ENCODE assay signal across 1 cellular context in the genomic region with DNA sequence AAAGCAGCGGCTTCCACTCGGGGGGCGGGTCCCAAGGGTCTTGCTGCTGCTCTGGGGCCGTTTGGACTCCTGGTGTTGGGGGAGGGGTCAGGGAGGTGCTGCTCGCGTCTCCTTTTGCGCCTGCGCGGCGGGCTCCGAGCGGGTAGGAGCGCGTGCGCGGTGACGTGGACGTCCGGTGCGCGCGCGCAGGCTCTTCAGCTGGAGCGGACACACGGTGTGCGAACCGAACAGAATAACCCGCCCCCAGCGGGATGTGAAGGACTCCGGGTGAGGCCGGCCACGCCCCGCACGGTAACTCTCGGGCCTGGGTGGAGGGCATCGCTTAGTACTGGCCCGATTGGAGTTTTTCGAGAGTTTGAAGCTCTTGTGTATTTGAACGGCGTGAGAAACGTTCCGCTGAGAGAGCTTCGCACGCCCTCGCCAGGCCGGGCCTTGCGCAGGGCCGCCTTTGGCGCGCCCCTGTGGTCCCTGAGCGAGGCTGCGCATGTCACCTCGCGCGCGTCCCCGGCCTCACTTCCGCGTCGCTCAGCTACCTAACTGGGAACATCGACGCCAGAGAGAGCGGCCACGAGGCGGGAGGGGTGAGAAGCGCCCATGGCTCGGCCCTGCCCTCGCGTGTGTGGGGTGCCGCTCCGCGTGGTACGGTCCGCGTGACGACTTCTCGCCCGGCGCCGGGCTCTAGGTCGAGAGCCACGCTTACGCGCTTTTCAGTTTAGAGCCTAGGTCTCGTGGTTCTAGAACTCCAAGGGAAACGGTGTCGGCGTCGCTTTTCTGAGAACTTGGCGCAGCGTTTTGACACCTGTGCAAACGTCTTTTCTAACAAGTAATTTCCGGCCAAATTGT.
TF ChIP-seq lines count a peak whose summit lies in the region.

Gene MGA, plus strand, starts transcription at position 171 of the 843 bp plus-strand sequence.

TF ChIP-seq in SK-N-SH, 30 proteins besides CTCF, POLR2A, EP300 and RAD21:
- no peak for TF ChIP-seq GATA2 (CRISPR knock-in tag; IDR thresholded peaks at IDR 0.05)
- peak; percentile 15; the same call in 1 of the 2 replicates for TF ChIP-seq GABPA (IDR thresholded peaks at IDR 0.05; ENCODE audit: low read depth)
- peak; percentile 37 for TF ChIP-seq TAF1 (IDR thresholded peaks at IDR 0.05; ENCODE audit: borderline replicate concordance, low read depth, low read length)
- TF ChIP-seq YY1 (IDR thresholded peaks at IDR 0.05; ENCODE audit: low read depth), result 0 out of 2 replicates have a peak, but pooled peaks have one; percentile 28
- TF ChIP-seq USF1 (IDR thresholded peaks at IDR 0.05; ENCODE audit: borderline replicate concordance, low read depth), result 0 out of 2 replicates have a peak, but pooled peaks have one; percentile 6
- peak; percentile 67; the same call in 1 of the 2 replicates for TF ChIP-seq MXI1 (IDR thresholded peaks at IDR 0.05; ENCODE audit: low read depth, low read length)
- 0 out of 2 replicates have a peak, but pooled peaks have one; percentile 19 for TF ChIP-seq FOXM1 (IDR thresholded peaks at IDR 0.05; ENCODE audit: low read depth)
- peak; percentile 82 for TF ChIP-seq ELF1 (IDR thresholded peaks at IDR 0.05)
- TF ChIP-seq, protein P1, sequence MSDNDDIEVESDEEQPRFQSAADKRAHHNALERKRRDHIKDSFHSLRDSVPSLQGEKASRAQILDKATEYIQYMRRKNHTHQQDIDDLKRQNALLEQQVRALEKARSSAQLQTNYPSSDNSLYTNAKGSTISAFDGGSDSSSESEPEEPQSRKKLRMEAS (IDR thresholded peaks at IDR 0.05; ENCODE audit: low read depth), result peak; percentile 98
- TF ChIP-seq CHD2 (IDR thresholded peaks at IDR 0.05; ENCODE audit: low read length, partially characterized antibody), result peak; percentile 59
- TF ChIP-seq RXRA (IDR thresholded peaks at IDR 0.05; ENCODE audit: borderline replicate concordance, low read depth), result no peak
- peak; percentile 48; the same call in 1 of the 2 replicates for TF ChIP-seq POLR2AphosphoS5 (IDR thresholded peaks at IDR 0.05; ENCODE audit: low read depth, low read length)
- TF ChIP-seq NRF1 (IDR thresholded peaks at IDR 0.05; ENCODE audit: low read depth, low read length), result peak; percentile 90
- TF ChIP-seq RCOR1 (IDR thresholded peaks at IDR 0.05; ENCODE audit: low read length), result no peak
- no peak for TF ChIP-seq NFIC (IDR thresholded peaks at IDR 0.05; ENCODE audit: borderline replicate concordance)
TF ChIP-seq in SK-N-SH: peak in this region for 11.
